ENCODE assay signal across 23 cellular contexts in the genomic region with DNA sequence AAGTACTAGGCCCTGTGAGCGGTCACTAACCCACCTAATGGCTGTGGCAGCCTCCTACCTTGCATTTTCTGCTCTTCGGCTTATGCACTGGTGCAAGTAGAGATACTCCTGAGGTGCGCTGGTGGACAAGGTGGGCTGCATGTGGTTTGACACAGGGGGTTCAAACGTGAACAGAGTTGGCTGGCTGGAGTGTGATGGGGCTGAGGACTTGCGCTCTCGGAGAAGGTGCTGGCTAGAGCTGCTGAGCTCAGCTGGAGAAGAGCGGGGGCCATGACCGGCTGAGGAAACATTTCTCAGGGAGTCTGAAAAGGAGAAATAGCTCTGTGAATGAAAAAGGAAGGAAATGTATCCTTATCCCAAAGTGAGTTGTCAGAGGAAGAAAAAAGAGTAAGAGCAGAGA.
"Had no signal": no experiment of that assay in that cellular context is flagged by ENCODE, and none has a peak within 500 bp of the region (broad histone marks: within the 10 kb centered on the region; RNA-seq: fewer than 3 reads in every experiment).

No MANE protein-coding gene starts in this region.

- H3K4me3 Mint-ChIP-seq: naive B cell, nephron progenitor cell had no signal

- H3K9me3 ChIP-seq: esophagus squamous epithelium, gastroesophageal sphincter, right atrium auricular region, sigmoid colon, thyroid gland, upper lobe of right lung, vagina had no signal

- H3K27ac Mint-ChIP-seq: nephron progenitor cell had no signal

- H3K27me3 Mint-ChIP-seq: naive B cell had no signal

- H3K4me2 ChIP-seq: hepatocyte had no signal

- H3K4me3 ChIP-seq: esophagus squamous epithelium, gastroesophageal sphincter, hepatocyte, right atrium auricular region, sigmoid colon, skin epidermis, thyroid gland, upper lobe of right lung, vagina had no signal

- H3K4me1 Mint-ChIP-seq: nephron progenitor cell had no signal

- H2AFZ ChIP-seq: hepatocyte had no signal

- H3K36me3 ChIP-seq: thyroid gland, vagina had no signal

- H3K4me1 ChIP-seq: thyroid gland had no signal

- H3K27me3 ChIP-seq: esophagus squamous epithelium, gastroesophageal sphincter, hepatocyte, right atrium auricular region, sigmoid colon, thyroid gland, upper lobe of right lung, vagina had no signal

- H3K79me2 ChIP-seq: hepatocyte had no signal

- DNase-seq: cortex of kidney; effector memory CD4-positive, alpha-beta T cell; esophagus squamous epithelium; foreskin fibroblast; glutamatergic neuron; kidney; left cardiac atrium; left ventricle myocardium superior; mesendoderm; naive B cell; nephron progenitor cell; sigmoid colon; stimulated activated CD4-positive, alpha-beta T cell treated with anti-CD3 and anti-CD28 coated beads, Interleukin-12 subunit alpha, Interleukin-12 subunit beta, amount 100 ng/mL, for 4 hours; stimulated activated CD4-positive, alpha-beta T cell treated with anti-CD3 and anti-CD28 coated beads, Interleukin-2, amount 100 ng/mL, for 48 hours; stimulated activated naive CD4-positive, alpha-beta T cell treated with Interleukin-2 at 50 U/mL for 16 hours; thyroid gland; upper lobe of right lung had no signal

- H3K27ac ChIP-seq: epithelial cell of prostate, esophagus squamous epithelium, gastroesophageal sphincter, hepatocyte, sigmoid colon, skin epidermis, thyroid gland, upper lobe of right lung, vagina had no signal
